In the genomic region with DNA sequence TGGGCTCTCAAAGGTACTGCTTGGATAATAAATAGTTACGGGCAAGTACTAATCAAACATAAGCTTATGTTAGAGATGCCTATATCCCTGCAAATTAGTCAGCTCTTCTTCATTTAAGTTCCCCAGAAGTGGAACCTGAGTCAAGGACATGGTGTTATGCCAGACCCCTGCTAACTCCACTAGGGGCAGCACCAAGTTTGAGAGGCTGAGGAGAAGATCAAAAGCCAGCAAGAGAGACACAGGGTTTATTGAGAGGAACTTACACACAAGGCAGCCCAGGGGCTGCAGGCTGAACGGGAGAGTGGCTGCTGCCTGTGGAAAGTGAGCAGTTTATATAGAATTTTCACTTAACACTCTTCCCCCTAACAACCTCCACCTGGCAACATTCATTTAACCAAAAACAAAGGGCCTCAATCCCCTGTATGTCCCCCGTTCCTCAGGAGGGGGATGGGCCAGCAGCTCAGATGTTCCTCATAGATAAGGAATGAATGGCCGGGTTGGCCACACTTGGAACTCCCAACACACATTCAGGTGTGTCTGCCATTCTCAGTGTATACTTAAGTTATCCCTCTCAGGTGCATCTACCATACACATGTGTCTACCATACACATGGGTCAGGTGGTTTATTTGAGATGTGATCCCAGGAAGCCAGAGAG, we compare ENCODE assay signal across 10 cellular contexts.
DNase-seq lines count a peak whose midpoint lies in the region; ATAC-seq and TF ChIP-seq lines count a peak whose summit lies in the region.
"Had no signal": no experiment of that assay in that cellular context is flagged by ENCODE, and none has a peak within 500 bp of the region (broad histone marks: within the 10 kb centered on the region; RNA-seq: fewer than 3 reads in every experiment).

No MANE protein-coding gene starts in this region.

- peaks cover 9% of the 10 kb centered on the region; the same call in 2 of the 3 replicates for H3K4me1 Mint-ChIP-seq in GM23338
- H3K4me1 Mint-ChIP-seq in CD4-positive, alpha-beta T cell (ENCODE audit: low read depth): no peaks in the 10 kb centered on the region
- H3K4me1 Mint-ChIP-seq: activated naive CD4-positive, alpha-beta T cell treated with anti-CD3 and anti-CD28 coated beads, Interleukin-2, amount 50 U/mL, for 24 hours had no signal

- CTCF ChIA-PET in CD4-positive, alpha-beta T cell (lab: Charles Lee): no interaction called here

- no peaks in the 10 kb centered on the region for H3K36me3 ChIP-seq in BE2C
- no peaks in the 10 kb centered on the region for H3K36me3 ChIP-seq in GM23338 (ENCODE audit: insufficient read depth)
- H3K36me3 ChIP-seq: HAP-1 had no signal

- peak; percentile 58 for TF ChIP-seq CTCF in BE2C (IDR thresholded peaks at IDR 0.05; ENCODE audit: low read depth, low read length)
- TF ChIP-seq CTCF in GM23338 (conservative IDR thresholded peaks at IDR 0.05; ENCODE audit: low read depth in 2 of 2): peak; percentile 58 to 62
- no peak for TF ChIP-seq CTCF in CD4-positive, alpha-beta T cell (IDR thresholded peaks at IDR 0.05)

- no peaks in the 10 kb centered on the region for H3K9me3 ChIP-seq in BE2C
- H3K9me3 ChIP-seq in CD4-positive, alpha-beta T cell (ENCODE audit: control insufficient read depth, low read length): no peaks in the 10 kb centered on the region
- H3K9me3 ChIP-seq: HAP-1 had no signal

- peak; percentile 92 for ATAC-seq in GM23338
- ATAC-seq in CD4-positive, alpha-beta T cell (ENCODE audit: poor library complexity): no peak

- 0 out of 2 replicates have a peak, but pooled peaks cover 11% of the 10 kb centered on the region for H3K9me2 ChIP-seq in GM23338 (ENCODE audit: insufficient read depth)

- no peaks in the 10 kb centered on the region for H3K4me1 ChIP-seq in BE2C
- peaks cover 7% of the 10 kb centered on the region; the same call in 1 of the 2 replicates for H3K4me1 ChIP-seq in GM23338 (ENCODE audit: insufficient read depth)

- intact Hi-C loops in CD4-positive, alpha-beta T cell (cut with DNase I, micrococcal nuclease): no loop called here

- no peaks in the 10 kb centered on the region for H3K27me3 ChIP-seq in BE2C
- H3K27me3 ChIP-seq in GM23338 (ENCODE audit: insufficient read depth): no peaks in the 10 kb centered on the region
- H3K27me3 ChIP-seq in CD4-positive, alpha-beta T cell (ENCODE audit: control insufficient read depth, insufficient read depth, low read length): no peaks in the 10 kb centered on the region

- H2AFZ ChIP-seq in GM23338: peak overlapping the region; percentile 0; the same call in 1 of the 2 replicates

- H3K4me3 Mint-ChIP-seq in GM23338: no peak overlapping the region
- no peak overlapping the region for H3K4me3 Mint-ChIP-seq in CD4-positive, alpha-beta T cell
- H3K4me3 Mint-ChIP-seq: activated naive CD4-positive, alpha-beta T cell treated with anti-CD3 and anti-CD28 coated beads, Interleukin-2, amount 50 U/mL, for 24 hours had no signal

- no peak overlapping the region for H3K27ac Mint-ChIP-seq in GM23338
- H3K27ac Mint-ChIP-seq in CD4-positive, alpha-beta T cell: no peak overlapping the region
- H3K27ac Mint-ChIP-seq: activated naive CD4-positive, alpha-beta T cell treated with anti-CD3 and anti-CD28 coated beads, Interleukin-2, amount 50 U/mL, for 24 hours had no signal

- POLR2A ChIA-PET in CD4-positive, alpha-beta T cell (lab: Charles Lee): no interaction called here

- no peaks in the 10 kb centered on the region for H3K79me2 ChIP-seq in GM23338 (replicated peaks; ENCODE audit: insufficient read depth)

- no peaks in the 10 kb centered on the region for H3F3A ChIP-seq in GM23338 (replicated peaks; ENCODE audit: low read depth)

- H3K36me3 Mint-ChIP-seq in GM23338 (ENCODE audit: low read depth): no peaks in the 10 kb centered on the region; the same call in 2 of the 3 replicates
- H3K36me3 Mint-ChIP-seq in CD4-positive, alpha-beta T cell (ENCODE audit: low read depth): no peaks in the 10 kb centered on the region
- H3K36me3 Mint-ChIP-seq: activated naive CD4-positive, alpha-beta T cell treated with anti-CD3 and anti-CD28 coated beads, Interleukin-2, amount 50 U/mL, for 24 hours had no signal

- no peaks in the 10 kb centered on the region for H3K27me3 Mint-ChIP-seq in GM23338 (ENCODE audit: insufficient read depth, low read depth, poor library complexity)
- no peaks in the 10 kb centered on the region for H3K27me3 Mint-ChIP-seq in CD4-positive, alpha-beta T cell

- no peak overlapping the region for H3K27ac ChIP-seq in GM23338 (ENCODE audit: low read depth)
- no peak overlapping the region for H3K27ac ChIP-seq in CD4-positive, alpha-beta T cell (ENCODE audit: low read depth, low read length)

- no peak overlapping the region for H3K4me2 ChIP-seq in GM23338

- no peaks in the 10 kb centered on the region for H3K9me3 Mint-ChIP-seq in GM23338
- no peaks in the 10 kb centered on the region for H3K9me3 Mint-ChIP-seq in CD4-positive, alpha-beta T cell
- H3K9me3 Mint-ChIP-seq: activated naive CD4-positive, alpha-beta T cell treated with anti-CD3 and anti-CD28 coated beads, Interleukin-2, amount 50 U/mL, for 24 hours had no signal

- in situ Hi-C loops in SK-MEL-5 (cut with HindIII; ENCODE audit: low pct_unique_long_range_greater_than_20kb, low sequenced_read_pairs): no loop called here

- no peaks in the 10 kb centered on the region for H4K20me1 ChIP-seq in GM23338 (replicated peaks; ENCODE audit: insufficient read depth)

- DNase-seq in BE2C (peak; percentile 8), GM23338 (ENCODE audit: low spot score) (peak; percentile 68), SK-MEL-5 (ENCODE audit: low read depth, low spot score) (peak; percentile 65), iPS DF 19.7 (ENCODE audit: low read depth, low spot score) (peak; percentile 17), NCI-H146 (lab: John Stamatoyannopoulos, UW) (no peak), C1 segment of cervical spinal cord (lab: John Stamatoyannopoulos, UW) (no peak)
- DNase-seq in CD4-positive, alpha-beta T cell: no peak
- DNase-seq in stimulated activated CD4-positive, alpha-beta T cell treated with anti-CD3 and anti-CD28 coated beads, Interleukin-2, amount 100 ng/mL, for 48 hours: no peak

- H3K4me3 ChIP-seq in BE2C (ENCODE audit: low read depth, low read length): no peak overlapping the region
- H3K4me3 ChIP-seq in GM23338: no peak overlapping the region
- H3K4me3 ChIP-seq: HAP-1 had no signal

TF ChIP-seq in GM23338, 12 proteins besides CTCF, POLR2A, EP300 and RAD21 (continues in another document):
- TF ChIP-seq, protein P1, sequence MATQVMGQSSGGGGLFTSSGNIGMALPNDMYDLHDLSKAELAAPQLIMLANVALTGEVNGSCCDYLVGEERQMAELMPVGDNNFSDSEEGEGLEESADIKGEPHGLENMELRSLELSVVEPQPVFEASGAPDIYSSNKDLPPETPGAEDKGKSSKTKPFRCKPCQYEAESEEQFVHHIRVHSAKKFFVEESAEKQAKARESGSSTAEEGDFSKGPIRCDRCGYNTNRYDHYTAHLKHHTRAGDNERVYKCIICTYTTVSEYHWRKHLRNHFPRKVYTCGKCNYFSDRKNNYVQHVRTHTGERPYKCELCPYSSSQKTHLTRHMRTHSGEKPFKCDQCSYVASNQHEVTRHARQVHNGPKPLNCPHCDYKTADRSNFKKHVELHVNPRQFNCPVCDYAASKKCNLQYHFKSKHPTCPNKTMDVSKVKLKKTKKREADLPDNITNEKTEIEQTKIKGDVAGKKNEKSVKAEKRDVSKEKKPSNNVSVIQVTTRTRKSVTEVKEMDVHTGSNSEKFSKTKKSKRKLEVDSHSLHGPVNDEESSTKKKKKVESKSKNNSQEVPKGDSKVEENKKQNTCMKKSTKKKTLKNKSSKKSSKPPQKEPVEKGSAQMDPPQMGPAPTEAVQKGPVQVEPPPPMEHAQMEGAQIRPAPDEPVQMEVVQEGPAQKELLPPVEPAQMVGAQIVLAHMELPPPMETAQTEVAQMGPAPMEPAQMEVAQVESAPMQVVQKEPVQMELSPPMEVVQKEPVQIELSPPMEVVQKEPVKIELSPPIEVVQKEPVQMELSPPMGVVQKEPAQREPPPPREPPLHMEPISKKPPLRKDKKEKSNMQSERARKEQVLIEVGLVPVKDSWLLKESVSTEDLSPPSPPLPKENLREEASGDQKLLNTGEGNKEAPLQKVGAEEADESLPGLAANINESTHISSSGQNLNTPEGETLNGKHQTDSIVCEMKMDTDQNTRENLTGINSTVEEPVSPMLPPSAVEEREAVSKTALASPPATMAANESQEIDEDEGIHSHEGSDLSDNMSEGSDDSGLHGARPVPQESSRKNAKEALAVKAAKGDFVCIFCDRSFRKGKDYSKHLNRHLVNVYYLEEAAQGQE (IDR thresholded peaks at IDR 0.05; ENCODE audit: unreplicated experiment): no peak

Comparison
In these comparisons a context has a peak if more than half of its experiments do, and no peak if none do; other contexts are left out.
1. DNase-seq: peak in BE2C (single experiment), GM23338 (single experiment), SK-MEL-5 (single experiment) and iPS DF 19.7 (single experiment); none in CD4-positive, alpha-beta T cell (0 of 10), NCI-H146 (single experiment), C1 segment of cervical spinal cord (0 of 14) and stimulated activated CD4-positive, alpha-beta T cell treated with anti-CD3 and anti-CD28 coated beads, Interleukin-2, amount 100 ng/mL, for 48 hours (0 of 2).